Comparison of ENCODE assay signal across 9 cellular contexts in genomic region chr2:148674063-148675020, GRCh38. TPM values are rescaled to one million over a fixed set of nuclear protein-coding genes. Genes with fewer than 3 reads are reported as not detected.
DNase-seq lines count a peak whose midpoint lies in the region; ATAC-seq, FAIRE-seq and TF ChIP-seq lines count a peak whose summit lies in the region.
"Had no signal": no experiment of that assay in that cellular context is flagged by ENCODE, and none has a peak within 500 bp of the region (broad histone marks: within the 10 kb centered on the region; RNA-seq: fewer than 3 reads in every experiment).

No MANE protein-coding gene starts in this region.

- CTCF ChIA-PET in T-cell (lab: Charles Lee), result interaction anchor here (0.6 to 1.7 kb wide), 4 partner anchors 11 to 32 kb away, joined by 3 to 6 read pairs (median 4); no protein-coding TSS in a partner anchor

- H2AFZ ChIP-seq in smooth muscle cell (ENCODE audit: low read depth), result no peak overlapping the region

- H3K27me3 ChIP-seq in smooth muscle cell (ENCODE audit: low read depth), result no peaks in the 10 kb centered on the region

- TF ChIP-seq POLR2A in GM12892 (IDR thresholded peaks at IDR 0.05; ENCODE audit: low read depth, low read length), result no peak

- TF ChIP-seq CTCF in epithelial cell of proximal tubule (conservative IDR thresholded peaks at IDR 0.05; ENCODE audit: low read depth, low read length), result peak; percentile 68
- TF ChIP-seq CTCF in smooth muscle cell (IDR thresholded peaks at IDR 0.05; ENCODE audit: borderline replicate concordance, insufficient read depth, poor library complexity, severe bottlenecking), result peak; percentile 43

- POLR2A ChIA-PET in T-cell (lab: Charles Lee), result interaction anchor here in 1 of 2 donors (0.7 kb wide), 1 partner anchor 1346 kb away, joined by 3 read pairs; no protein-coding TSS in a partner anchor

- H3K9me3 Mint-ChIP-seq in T-cell, result peaks cover 0 to 9% (median 0%) of the 10 kb centered on the region in 3 donors

- H3K9me3 ChIP-seq in smooth muscle cell (replicated peaks; ENCODE audit: low read depth), result no peaks in the 10 kb centered on the region

- peak overlapping the region; percentile 20 for H3K27ac ChIP-seq in smooth muscle cell (ENCODE audit: low read depth)

- peak overlapping the region; percentile 41 to 60 for H3K27ac Mint-ChIP-seq in T-cell
- H3K27ac Mint-ChIP-seq: activated naive CD8-positive, alpha-beta T cell treated with anti-CD3 and anti-CD28 coated beads, Interleukin-2, amount 10 ng/mL, durations not matched to agents 7 days and 5 days had no signal

- H3K4me2 ChIP-seq in smooth muscle cell, result peak overlapping the region; percentile 26

- H3K4me1 Mint-ChIP-seq in T-cell, result peaks cover 78 to 86% (median 82%) of the 10 kb centered on the region in 3 donors

- peaks cover 7% of the 10 kb centered on the region for H3K36me3 Mint-ChIP-seq in T-cell

- H3K4me3 Mint-ChIP-seq in T-cell, result peak overlapping the region in 1 of 3 donors; percentile 7
- H3K4me3 Mint-ChIP-seq: activated naive CD8-positive, alpha-beta T cell treated with anti-CD3 and anti-CD28 coated beads, Interleukin-2, amount 10 ng/mL, durations not matched to agents 7 days and 5 days had no signal

- H3K27me3 Mint-ChIP-seq in T-cell, result no peaks in the 10 kb centered on the region
- H3K27me3 Mint-ChIP-seq: activated naive CD8-positive, alpha-beta T cell treated with anti-CD3 and anti-CD28 coated beads, Interleukin-2, amount 10 ng/mL, durations not matched to agents 7 days and 5 days had no signal

- no peaks in the 10 kb centered on the region for H3F3A ChIP-seq in smooth muscle cell (ENCODE audit: low read depth)

- peaks cover 8% of the 10 kb centered on the region for H3K4me1 ChIP-seq in smooth muscle cell (ENCODE audit: low read depth)

- WGBS in smooth muscle cell (ENCODE audit: low lambda C conversion rate), result 20% methylated on average over 2 of the region's 2 CpGs

- no peak for FAIRE-seq in GM12892 (lab: Jason Lieb, UNC)

- peaks cover 89% of the 10 kb centered on the region for H3K79me2 ChIP-seq in smooth muscle cell (ENCODE audit: low read depth)

- no peak overlapping the region for H3K4me3 ChIP-seq in epithelial cell of proximal tubule (ENCODE audit: low read depth, low read length)
- H3K4me3 ChIP-seq in smooth muscle cell, result no peak overlapping the region

- H4K20me1 ChIP-seq in smooth muscle cell (ENCODE audit: low read depth), result peaks cover 86% of the 10 kb centered on the region

- DNase-seq in NCI-H2171 treated with DMSO at 0.1 percent for 48 hours (lab: John Stamatoyannopoulos, UW) (peak; percentile 56), NCI-H2171 (lab: John Stamatoyannopoulos, UW) (no peak), T-cell (peak in 14 of 34 experiments; percentile 3 to 39 (median 24)), epithelial cell of proximal tubule (ENCODE audit: low read depth) (no peak), smooth muscle cell (lab: John Stamatoyannopoulos, UW; ENCODE audit: unreplicated experiment) (no peak), GM12892 (ENCODE audit: insufficient read length) (no peak)
- DNase-seq: activated naive CD8-positive, alpha-beta T cell treated with anti-CD3 and anti-CD28 coated beads, Interleukin-2, amount 10 ng/mL, durations not matched to agents 7 days and 5 days had no signal

- no peak overlapping the region for H3K9ac ChIP-seq in smooth muscle cell (ENCODE audit: low read depth)

- ATAC-seq in HG02943 (IDR thresholded peaks at IDR 0.05; ENCODE audit: low read depth, unreplicated experiment), result peak; percentile 71
- peak; percentile 35 to 64 (median 60) for ATAC-seq in T-cell (replicated peaks in 1 of 4)
- no peak for ATAC-seq in GM19452 (IDR thresholded peaks at IDR 0.05; ENCODE audit: unreplicated experiment)

- no peaks in the 10 kb centered on the region for H3K36me3 ChIP-seq in smooth muscle cell (ENCODE audit: low read depth)

RNA-seq across cellular contexts. Expression of gene EPC2, which starts 29.8 kb away (rescaled TPM):
- total RNA-seq in T-cell (10 to 100 TPM; 54.3 to 84.3 (median 66.9) TPM), epithelial cell of proximal tubule (11.7 and 15.3 TPM in 2 replicates), smooth muscle cell (26.7 and 28.2 TPM in 2 replicates)
- 2.7 and 5.1 TPM in 2 replicates for polyA plus RNA-seq in smooth muscle cell
- polyA plus RNA-seq in GM12892 (2012; ENCODE audit: missing spikeins), result 8.1 TPM
